ENCODE assay signal across 12 cellular contexts in the genomic region with DNA sequence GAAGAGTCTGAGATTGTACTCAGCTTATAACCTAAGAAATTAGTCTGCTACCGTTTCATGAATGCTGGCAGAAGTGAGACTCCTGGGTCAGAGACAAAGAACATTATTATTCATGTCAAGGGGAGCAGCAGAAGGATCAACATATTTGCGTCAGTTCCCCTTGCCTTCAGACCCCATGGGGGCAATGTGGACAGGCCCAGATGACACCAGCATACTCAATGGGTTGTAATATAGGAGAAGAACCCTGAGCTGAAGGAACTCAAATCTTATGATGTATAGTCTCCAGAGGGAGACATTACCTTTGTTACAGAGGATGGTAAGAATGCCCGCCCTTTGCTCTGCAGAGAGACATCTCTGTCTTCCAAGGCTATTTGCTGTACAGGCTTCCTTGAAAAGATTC.
DNase-seq lines count a peak whose midpoint lies in the region; ATAC-seq and TF ChIP-seq lines count a peak whose summit lies in the region.
"Had no signal": no experiment of that assay in that cellular context is flagged by ENCODE, and none has a peak within 500 bp of the region (broad histone marks: within the 10 kb centered on the region; RNA-seq: fewer than 3 reads in every experiment).

No MANE protein-coding gene starts in this region.

- H3K4me3 Mint-ChIP-seq in stimulated activated effector memory CD8-positive, alpha-beta T cell treated with anti-CD3 and anti-CD28 coated beads, Interleukin-12 subunit alpha, Interleukin-12 subunit beta, amount 100 ng/mL, for 72 hours, result no peak overlapping the region
- no peak overlapping the region for H3K4me3 Mint-ChIP-seq in activated T-cell treated with anti-CD3 and anti-CD28 coated beads, Interleukin-2, amount 50 U/mL, for 24 hours
- H3K4me3 Mint-ChIP-seq: CD4-positive, CD25-positive, alpha-beta regulatory T cell had no signal

- no peaks in the 10 kb centered on the region for H3K79me2 ChIP-seq in Loucy (ENCODE audit: insufficient read depth, low read length)

- peaks cover 0 to 22% (median 16%) of the 10 kb centered on the region in 10 experiments; a peak in 16 of 20 replicates for H3K4me1 ChIP-seq in BLaER1 treated with 17β-estradiol and CSF1 and Interleukin-3, amounts not matched to agents 10 nM and 100 nM
- peaks cover 27% of the 10 kb centered on the region for H3K4me1 ChIP-seq in Loucy (ENCODE audit: insufficient read depth, low read length, poor library complexity, severe bottlenecking)

- H2AFZ ChIP-seq in Loucy (ENCODE audit: low read length), result 0 out of 2 replicates have a peak overlapping the region, but pooled peaks have one; percentile 21
- H2AFZ ChIP-seq: GM23248 had no signal

- no peaks in the 10 kb centered on the region for H3K9me3 ChIP-seq in BLaER1 treated with 17β-estradiol and CSF1 and Interleukin-3, amounts not matched to agents 10 nM and 100 nM (replicated peaks in 1 of 11)
- H3K9me3 ChIP-seq in Loucy (ENCODE audit: insufficient read depth, low read depth, low read length), result no peaks in the 10 kb centered on the region

- H3K27me3 Mint-ChIP-seq in activated T-cell treated with anti-CD3 and anti-CD28 coated beads, Interleukin-2, amount 50 U/mL, for 24 hours, result peaks cover 9% of the 10 kb centered on the region
- H3K27me3 Mint-ChIP-seq: CD4-positive, CD25-positive, alpha-beta regulatory T cell had no signal

- H4K20me1 ChIP-seq in BLaER1 treated with 17β-estradiol and CSF1 and Interleukin-3, amounts not matched to agents 10 nM and 100 nM, result no peaks in the 10 kb centered on the region
- no peaks in the 10 kb centered on the region for H4K20me1 ChIP-seq in Loucy (ENCODE audit: insufficient read depth, low read length, poor library complexity, severe bottlenecking)

- H3K36me3 Mint-ChIP-seq in stimulated activated effector memory CD8-positive, alpha-beta T cell treated with anti-CD3 and anti-CD28 coated beads, Interleukin-12 subunit alpha, Interleukin-12 subunit beta, amount 100 ng/mL, for 72 hours, result no peaks in the 10 kb centered on the region
- no peaks in the 10 kb centered on the region for H3K36me3 Mint-ChIP-seq in activated T-cell treated with anti-CD3 and anti-CD28 coated beads, Interleukin-2, amount 50 U/mL, for 24 hours (ENCODE audit: low read depth)
- H3K36me3 Mint-ChIP-seq: CD4-positive, CD25-positive, alpha-beta regulatory T cell had no signal

- H3F3A ChIP-seq in Loucy (ENCODE audit: low read depth), result 0 out of 2 replicates have a peak, but pooled peaks cover 2% of the 10 kb centered on the region

- no peaks in the 10 kb centered on the region for H3K36me3 ChIP-seq in BLaER1 treated with 17β-estradiol and CSF1 and Interleukin-3, amounts not matched to agents 10 nM and 100 nM
- H3K36me3 ChIP-seq in Loucy (ENCODE audit: insufficient read depth, low read length), result no peaks in the 10 kb centered on the region

- H3K27ac Mint-ChIP-seq in stimulated activated effector memory CD8-positive, alpha-beta T cell treated with anti-CD3 and anti-CD28 coated beads, Interleukin-12 subunit alpha, Interleukin-12 subunit beta, amount 100 ng/mL, for 72 hours, result no peak overlapping the region
- H3K27ac Mint-ChIP-seq in activated T-cell treated with anti-CD3 and anti-CD28 coated beads, Interleukin-2, amount 50 U/mL, for 24 hours, result no peak overlapping the region
- H3K27ac Mint-ChIP-seq: CD4-positive, CD25-positive, alpha-beta regulatory T cell had no signal

- no peak overlapping the region for H3K4me3 ChIP-seq in BLaER1 treated with 17β-estradiol and CSF1 and Interleukin-3, amounts not matched to agents 10 nM and 100 nM
- peak overlapping the region; percentile 21 for H3K4me3 ChIP-seq in GM12875 (ENCODE audit: low read depth, low read length)
- no peak overlapping the region for H3K4me3 ChIP-seq in Loucy (ENCODE audit: low read length, poor library complexity, severe bottlenecking)
- H3K4me3 ChIP-seq: GM23248 had no signal

- no peaks in the 10 kb centered on the region for H3K27me3 ChIP-seq in BLaER1 treated with 17β-estradiol and CSF1 and Interleukin-3, amounts not matched to agents 10 nM and 100 nM
- H3K27me3 ChIP-seq in Loucy (ENCODE audit: insufficient read depth, low read length, poor library complexity, severe bottlenecking), result no peaks in the 10 kb centered on the region

- H3K9me3 Mint-ChIP-seq in stimulated activated effector memory CD8-positive, alpha-beta T cell treated with anti-CD3 and anti-CD28 coated beads, Interleukin-12 subunit alpha, Interleukin-12 subunit beta, amount 100 ng/mL, for 72 hours, result no peaks in the 10 kb centered on the region
- no peaks in the 10 kb centered on the region for H3K9me3 Mint-ChIP-seq in activated T-cell treated with anti-CD3 and anti-CD28 coated beads, Interleukin-2, amount 50 U/mL, for 24 hours

- no peak overlapping the region for H3K9ac ChIP-seq in BLaER1 treated with 17β-estradiol and CSF1 and Interleukin-3, amounts not matched to agents 10 nM and 100 nM
- H3K9ac ChIP-seq in Loucy (ENCODE audit: low read depth, low read length, poor library complexity, severe bottlenecking), result no peak overlapping the region
- H3K9ac ChIP-seq: GM23248 had no signal

- H3K9me2 ChIP-seq in Loucy (replicated peaks; ENCODE audit: low read depth, low read length), result no peaks in the 10 kb centered on the region

- H3K4me1 Mint-ChIP-seq in stimulated activated effector memory CD8-positive, alpha-beta T cell treated with anti-CD3 and anti-CD28 coated beads, Interleukin-12 subunit alpha, Interleukin-12 subunit beta, amount 100 ng/mL, for 72 hours, result no peaks in the 10 kb centered on the region
- H3K4me1 Mint-ChIP-seq in activated T-cell treated with anti-CD3 and anti-CD28 coated beads, Interleukin-2, amount 50 U/mL, for 24 hours (ENCODE audit: low read depth), result no peaks in the 10 kb centered on the region
- H3K4me1 Mint-ChIP-seq: CD4-positive, CD25-positive, alpha-beta regulatory T cell had no signal

- TF ChIP-seq CTCF in GM12875 (IDR thresholded peaks at IDR 0.05; ENCODE audit: borderline replicate concordance, insufficient read depth, low read depth, low read length) (no peak), Loucy (conservative IDR thresholded peaks at IDR 0.05; ENCODE audit: low read length) (peak; percentile 19; the same call in 1 of the 2 replicates)

- H3K4me2 ChIP-seq in BLaER1 treated with 17β-estradiol and CSF1 and Interleukin-3, amounts not matched to agents 10 nM and 100 nM, result peak overlapping the region in 7 of 11 experiments; percentile 40 to 75 (median 59); a peak in 9 of 22 replicates
- H3K4me2 ChIP-seq in Loucy (ENCODE audit: low read depth, low read length, poor library complexity, severe bottlenecking), result peak overlapping the region; percentile 49

- H3K27ac ChIP-seq in BLaER1 treated with 17β-estradiol and CSF1 and Interleukin-3, amounts not matched to agents 10 nM and 100 nM, result no peak overlapping the region
- H3K27ac ChIP-seq: GM23248, HL-60 had no signal

- peak; percentile 16 for ATAC-seq in stimulated activated effector memory CD8-positive, alpha-beta T cell treated with anti-CD3 and anti-CD28 coated beads, Interleukin-12 subunit alpha, Interleukin-12 subunit beta, amount 100 ng/mL, for 72 hours

- no peak for DNase-seq in stimulated activated effector memory CD8-positive, alpha-beta T cell treated with anti-CD3 and anti-CD28 coated beads, Interleukin-12 subunit alpha, Interleukin-12 subunit beta, amount 100 ng/mL, for 72 hours (ENCODE audit: low spot score in 2 of 2)
- DNase-seq in activated T-cell treated with anti-CD3 and anti-CD28 coated beads, Interleukin-2, amount 50 U/mL, for 24 hours, result no peak
- DNase-seq in NCI-H2029 treated with DMSO at 0.1 percent for 48 hours (lab: John Stamatoyannopoulos, UW) (no peak), kidney glomerular epithelial cell (lab: John Stamatoyannopoulos, UW) (no peak)
- DNase-seq: Calu3; CD4-positive, CD25-positive, alpha-beta regulatory T cell; DMS 273 treated with DMSO at 0.1 percent for 48 hours; GM23248 had no signal
